Comparison of ENCODE assay signal across 24 cellular contexts in genomic region chr19:35223084-35223790, GRCh38. TPM values are rescaled to one million over a fixed set of nuclear protein-coding genes. Genes with fewer than 3 reads are reported as not detected.
DNase-seq lines count a peak whose midpoint lies in the region; ATAC-seq and TF ChIP-seq lines count a peak whose summit lies in the region.
"Had no signal": no experiment of that assay in that cellular context is flagged by ENCODE, and none has a peak within 500 bp of the region (broad histone marks: within the 10 kb centered on the region; RNA-seq: fewer than 3 reads in every experiment).

No MANE protein-coding gene starts in this region.

- no peak for TF ChIP-seq CTCF in WERI-Rb-1 (IDR thresholded peaks at IDR 0.05; ENCODE audit: low read depth, low read length)

- no peaks in the 10 kb centered on the region for H3K36me3 ChIP-seq in CD4-positive, alpha-beta memory T cell (ENCODE audit: insufficient read depth, low read length)
- no peaks in the 10 kb centered on the region for H3K36me3 ChIP-seq in WERI-Rb-1
- H3K36me3 ChIP-seq: gastroesophageal sphincter had no signal

- H3K4me3 ChIP-seq in CD4-positive, alpha-beta memory T cell (ENCODE audit: low read length in 2 of 2) = no peak overlapping the region
- H3K4me3 ChIP-seq in WERI-Rb-1 (ENCODE audit: low read depth, low read length) = no peak overlapping the region
- H3K4me3 ChIP-seq: gastroesophageal sphincter, lung, smooth muscle cell had no signal

- H3K27me3 Mint-ChIP-seq in CD4-positive, alpha-beta memory T cell = no peaks in the 10 kb centered on the region
- no peaks in the 10 kb centered on the region for H3K27me3 Mint-ChIP-seq in T-helper 17 cell

- H3K27ac Mint-ChIP-seq in CD4-positive, alpha-beta memory T cell = peak overlapping the region in 5 of 7 donors; percentile 13 to 86 (median 67)
- H3K27ac Mint-ChIP-seq in T-helper 17 cell = peak overlapping the region; percentile 66
- H3K27ac Mint-ChIP-seq: WTC11 had no signal

- ATAC-seq in T-helper 17 cell (no peak), left lobe of liver (no peak), GM18520 (IDR thresholded peaks at IDR 0.05; ENCODE audit: unreplicated experiment) (no peak)
- ATAC-seq: gastroesophageal sphincter, WTC11 had no signal

- no peak overlapping the region for H3K4me3 Mint-ChIP-seq in CD4-positive, alpha-beta memory T cell
- no peak overlapping the region for H3K4me3 Mint-ChIP-seq in T-helper 17 cell
- H3K4me3 Mint-ChIP-seq: WTC11 had no signal

- no peaks in the 10 kb centered on the region for H3K27me3 ChIP-seq in CD4-positive, alpha-beta memory T cell (ENCODE audit: insufficient read depth, low read length)
- H3K27me3 ChIP-seq in WERI-Rb-1 (ENCODE audit: insufficient read depth, low read depth, severe bottlenecking) = no peaks in the 10 kb centered on the region

- peak; percentile 55 for DNase-seq in activated CD8-positive, alpha-beta memory T cell treated with anti-CD3 and anti-CD28 coated beads for 24 hours
- no peak for DNase-seq in activated CD8-positive, alpha-beta memory T cell treated with anti-CD3 and anti-CD28 coated beads, Interleukin-2, amount 50 U/mL, for 4 hours
- no peak for DNase-seq in CD4-positive, alpha-beta memory T cell
- DNase-seq in T-helper 17 cell (no peak), left lobe of liver (ENCODE audit: low spot score) (peak; percentile 38), NCI-H524 (lab: John Stamatoyannopoulos, UW) (no peak), WERI-Rb-1 (no peak)
- DNase-seq: activated effector memory CD4-positive, alpha-beta T cell treated with anti-CD3 and anti-CD28 coated beads, Interleukin-2, amount 50 U/mL, for 16 hours; aorta; central memory CD4-positive, alpha-beta T cell; erythroblast; NCI-H1694; NCI-H2227 treated with DMSO at 0.1 percent for 48 hours; NCI-H774; SHP77; T-helper 2 cell had no signal

- POLR2A ChIA-PET in CD4-positive, alpha-beta memory T cell (lab: Charles Lee; ENCODE audit: partially characterized antibody) = interaction anchor here (1.0 to 6.7 kb wide), 6 partner anchors 9 to 70 kb away, joined by 3 to 40 read pairs (median 6); no protein-coding TSS in a partner anchor

- H3K4me1 Mint-ChIP-seq in CD4-positive, alpha-beta memory T cell = peaks cover 9 to 50% (median 31%) of the 10 kb centered on the region in 4 donors
- H3K4me1 Mint-ChIP-seq in T-helper 17 cell = peaks cover 28% of the 10 kb centered on the region

- H3K4me1 ChIP-seq in CD4-positive, alpha-beta memory T cell (ENCODE audit: insufficient read depth, low read length) = peaks cover 48% of the 10 kb centered on the region
- H3K4me1 ChIP-seq: gastroesophageal sphincter had no signal

- intact Hi-C loops in CD4-positive, alpha-beta memory T cell (cut with micrococcal nuclease) = no loop called here

- no peaks in the 10 kb centered on the region for H3K36me3 Mint-ChIP-seq in CD4-positive, alpha-beta memory T cell
- H3K36me3 Mint-ChIP-seq in T-helper 17 cell (ENCODE audit: low read depth) = no peaks in the 10 kb centered on the region

- no peak overlapping the region for H3K27ac ChIP-seq in CD4-positive, alpha-beta memory T cell (ENCODE audit: low read depth, low read length)
- H3K27ac ChIP-seq in WERI-Rb-1 = no peak overlapping the region
- H3K27ac ChIP-seq: gastroesophageal sphincter had no signal

- H3K9me3 Mint-ChIP-seq in CD4-positive, alpha-beta memory T cell = peaks cover 0 to 7% (median 2%) of the 10 kb centered on the region in 8 donors

- H3K9me3 ChIP-seq in CD4-positive, alpha-beta memory T cell (ENCODE audit: control insufficient read depth in 1 of 2, low read length in 2 of 2) = no peaks in the 10 kb centered on the region
- H3K9me3 ChIP-seq in T-helper 17 cell (ENCODE audit: control insufficient read depth, low read length, poor library complexity, severe bottlenecking) (no peaks in the 10 kb centered on the region), WERI-Rb-1 (ENCODE audit: severe bottlenecking) (peaks cover 14% of the 10 kb centered on the region)

- CTCF ChIA-PET in CD4-positive, alpha-beta memory T cell (lab: Charles Lee; ENCODE audit: partially characterized antibody) = interaction anchor here (1.4 to 2.2 kb wide), 2 partner anchors 12 to 18 kb away, joined by 3 to 15 read pairs; no protein-coding TSS in a partner anchor

RNA-seq across cellular contexts. Expression of gene FAM187B, which starts 5.3 kb away (rescaled TPM):
- total RNA-seq in CD4-positive, alpha-beta memory T cell = not detected
- not detected for polyA plus RNA-seq in CD4-positive, alpha-beta memory T cell
- total RNA-seq in T-helper 17 cell = not detected
- not detected for total RNA-seq in left lobe of liver
- total RNA-seq: A172, aorta, gastroesophageal sphincter, smooth muscle cell had no signal
- polyA plus RNA-seq: aorta, BJ, keratinocyte, smooth muscle cell had no signal

RNA-seq across cellular contexts. Expression of gene LSR, which starts 25.6 kb away (rescaled TPM):
- 10 to 100 TPM; 45.8 to 48.9 TPM for total RNA-seq in CD4-positive, alpha-beta memory T cell
- polyA plus RNA-seq in CD4-positive, alpha-beta memory T cell = 10 to 100 TPM; 76.1 to 91.6 TPM
- total RNA-seq in T-helper 17 cell (10 to 100 TPM; 42.6 to 44.5 TPM), left lobe of liver (103 TPM)

RNA-seq across cellular contexts. Expression of gene USF2, which starts 45.5 kb away (rescaled TPM):
- total RNA-seq in CD4-positive, alpha-beta memory T cell = 100 to 1,000 TPM; 204 to 216 TPM
- 1 to 10 TPM; 2.2 to 9.4 TPM for polyA plus RNA-seq in CD4-positive, alpha-beta memory T cell
- total RNA-seq in T-helper 17 cell (100 to 1,000 TPM; 204 to 299 TPM), left lobe of liver (91.7 TPM)

RNA-seq across cellular contexts. Expression of gene HAMP, which starts 59.1 kb away (rescaled TPM):
- total RNA-seq in CD4-positive, alpha-beta memory T cell = 1 to 10 TPM; 1.2 to 2.7 TPM
- polyA plus RNA-seq in CD4-positive, alpha-beta memory T cell = not detected
- total RNA-seq in T-helper 17 cell (1 to 10 TPM in 1 of 2 donors, under 1 TPM in 1; 0.55 to 2.8 TPM), left lobe of liver (37.2 TPM)
- total RNA-seq: A172, gastroesophageal sphincter, smooth muscle cell had no signal
- polyA plus RNA-seq: aorta, BJ, keratinocyte, smooth muscle cell had no signal

Comparison
In these comparisons a context has a peak if more than half of its experiments do, and no peak if none do; other contexts are left out.
1. DNase-seq: peak in activated CD8-positive, alpha-beta memory T cell treated with anti-CD3 and anti-CD28 coated beads for 24 hours (single experiment) and left lobe of liver (single experiment); none in activated CD8-positive, alpha-beta memory T cell treated with anti-CD3 and anti-CD28 coated beads, Interleukin-2, amount 50 U/mL, for 4 hours (single experiment), CD4-positive, alpha-beta memory T cell (0 of 5), T-helper 17 cell (0 of 3), NCI-H524 (0 of 2) and WERI-Rb-1 (single experiment).